1 cellular context compared by ENCODE assay signal in the genomic region with DNA sequence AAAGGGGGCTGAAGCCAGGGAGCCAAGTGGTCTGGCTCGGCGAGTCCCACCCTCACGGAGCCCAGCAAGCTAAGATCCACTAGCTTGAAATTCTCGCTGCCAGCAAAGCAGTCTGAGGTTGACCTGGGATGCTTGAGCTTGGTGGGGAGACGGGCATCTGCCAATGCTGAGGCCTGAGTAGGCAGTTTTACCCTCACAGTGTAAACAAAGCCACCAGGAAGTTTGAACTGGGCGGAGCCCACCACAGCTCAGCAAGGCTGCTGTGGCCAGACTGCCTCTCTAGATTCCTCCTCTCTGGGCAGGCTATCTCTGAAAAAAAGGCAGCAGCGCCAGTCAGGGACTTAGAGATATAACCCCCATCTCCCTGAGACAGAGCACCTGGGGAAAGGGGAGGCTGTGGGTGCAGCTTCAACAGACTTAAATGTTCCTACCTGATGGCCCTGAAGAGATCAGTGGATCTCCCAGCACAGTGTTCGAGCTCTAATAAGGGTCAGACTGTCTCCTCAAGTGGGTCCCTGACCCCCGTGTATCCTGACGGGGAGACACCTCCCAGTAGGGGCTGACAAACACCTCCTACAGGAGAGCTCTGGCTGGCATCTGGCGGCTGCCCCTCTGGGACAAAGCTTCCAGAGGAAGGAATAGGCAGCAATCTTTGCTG. TPM values are rescaled to one million over a fixed set of nuclear protein-coding genes. Genes with fewer than 3 reads are reported as not detected.
"Had no signal": no experiment of that assay in that cellular context is flagged by ENCODE, and none has a peak within 500 bp of the region (broad histone marks: within the 10 kb centered on the region; RNA-seq: fewer than 3 reads in every experiment).

No MANE protein-coding gene starts in this region.

RNA-seq across cellular contexts. Expression of gene MYO3B, which starts 51.7 kb away (rescaled TPM):
- total RNA-seq: MCF 10A had no signal
